ENCODE assay signal across 32 cellular contexts in genomic region chr6:99297415-99297814, GRCh38. TPM values are rescaled to one million over a fixed set of nuclear protein-coding genes. Genes with fewer than 3 reads are reported as not detected.
"Had no signal": no experiment of that assay in that cellular context is flagged by ENCODE, and none has a peak within 500 bp of the region (broad histone marks: within the 10 kb centered on the region; RNA-seq: fewer than 3 reads in every experiment).

No MANE protein-coding gene starts in this region.

- H3K27ac ChIP-seq: body of pancreas, colonic mucosa, epithelial cell of prostate, lower lobe of right lung, pancreas, prostate gland, skin epidermis, stomach, thyroid gland, upper lobe of left lung had no signal

- H3K4me3 ChIP-seq: body of pancreas, colonic mucosa, lower lobe of right lung, mucosa of descending colon, pancreas, prostate gland, skin epidermis, stomach, thyroid gland, upper lobe of left lung had no signal

- H3K36me3 ChIP-seq: colonic mucosa, lower lobe of right lung, pancreas, prostate gland, stomach, thyroid gland, upper lobe of left lung had no signal

- H3K4me1 Mint-ChIP-seq: activated B cell treated with CpG ODN at 0.5 μM for 24 hours; activated CD8-positive, alpha-beta memory T cell treated with anti-CD3 and anti-CD28 coated beads, Interleukin-2, amount 10 ng/mL, durations not matched to agents 7 days and 5 days had no signal

- H3K9me3 ChIP-seq: body of pancreas, colonic mucosa, lower lobe of right lung, mucosa of descending colon, pancreas, prostate gland, stomach, thyroid gland, upper lobe of left lung had no signal

- DNase-seq: activated B cell treated with CpG ODN at 0.5 μM for 24 hours; activated CD4-positive, alpha-beta T cell treated with anti-CD3 and anti-CD28 coated beads, Interleukin-2, amount 50 U/mL, for 1 hour; activated CD8-positive, alpha-beta memory T cell treated with anti-CD3 and anti-CD28 coated beads, Interleukin-2, amount 10 ng/mL, durations not matched to agents 7 days and 5 days; activated CD8-positive, alpha-beta T cell treated with anti-CD3 and anti-CD28 coated beads, Interleukin-2, amount 10 ng/mL, durations not matched to agents 7 days and 5 days; activated naive CD4-positive, alpha-beta T cell; activated T-cell treated with anti-CD3 and anti-CD28 coated beads, Interleukin-2, amount 50 U/mL, for 48 hours; aorta; body of pancreas; cerebellar nuclear complex; colonic mucosa; effector CD8-positive, alpha-beta T cell; hippocampal formation; kidney glomerular epithelial cell; lower lobe of right lung; mucosa of descending colon; pancreas; retina; stimulated activated CD4-positive, alpha-beta T cell treated with anti-CD3 and anti-CD28 coated beads, Interleukin-12 subunit alpha, Interleukin-12 subunit beta, amount 100 ng/mL, for 4 hours; stimulated activated CD4-positive, alpha-beta T cell treated with anti-CD3 and anti-CD28 coated beads, Interleukin-4, amount 100 ng/mL, for 1 hour; stomach; T-helper 2 cell; thyroid gland; upper lobe of left lung had no signal

- H3K9me3 Mint-ChIP-seq: activated B cell treated with CpG ODN at 0.5 μM for 24 hours; activated naive CD4-positive, alpha-beta T cell treated with anti-CD3 and anti-CD28 coated beads, Interleukin-2, amount 50 U/mL, for 72 hours; activated T-helper 2 cell treated with anti-CD3 and anti-CD28 coated beads, Interferon-gamma antibody, Interleukin-2, Interleukin-4, amounts not matched to agents 10 μg/mL and 5 μg/mL and 100 μg/mL, durations not matched to agents 14 hours and 24 hours and 36 hours; natural killer cell treated with Interleukin-12 subunit alpha and Interleukin-12 subunit beta and Interleukin-15 and Interleukin-18, amount 100 ng/mL, for 72 hours had no signal

- H3K4me3 Mint-ChIP-seq: activated B cell treated with CpG ODN at 0.5 μM for 24 hours; activated CD8-positive, alpha-beta memory T cell treated with anti-CD3 and anti-CD28 coated beads, Interleukin-2, amount 10 ng/mL, durations not matched to agents 7 days and 5 days; activated CD8-positive, alpha-beta T cell treated with anti-CD3 and anti-CD28 coated beads, Interleukin-2, amount 10 ng/mL, durations not matched to agents 7 days and 5 days; natural killer cell treated with Interleukin-12 subunit alpha and Interleukin-12 subunit beta and Interleukin-15 and Interleukin-18, amount 100 ng/mL, for 72 hours had no signal

- ATAC-seq: activated CD8-positive, alpha-beta memory T cell treated with anti-CD3 and anti-CD28 coated beads, Interleukin-2, amount 10 ng/mL, durations not matched to agents 7 days and 5 days; activated CD8-positive, alpha-beta T cell treated with anti-CD3 and anti-CD28 coated beads, Interleukin-2, amount 10 ng/mL, durations not matched to agents 7 days and 5 days; activated naive CD4-positive, alpha-beta T cell treated with anti-CD3 and anti-CD28 coated beads, Interleukin-2, amount 50 U/mL, for 72 hours; body of pancreas; left lobe of liver; lower lobe of right lung; mucosa of descending colon; pancreas; sciatic nerve had no signal

- H3K27me3 ChIP-seq: body of pancreas, colonic mucosa, pancreas, stomach, thyroid gland, upper lobe of left lung had no signal

- H3K27ac Mint-ChIP-seq: activated B cell treated with CpG ODN at 0.5 μM for 24 hours; activated CD8-positive, alpha-beta memory T cell treated with anti-CD3 and anti-CD28 coated beads, Interleukin-2, amount 10 ng/mL, durations not matched to agents 7 days and 5 days; activated CD8-positive, alpha-beta T cell treated with anti-CD3 and anti-CD28 coated beads, Interleukin-2, amount 10 ng/mL, durations not matched to agents 7 days and 5 days; activated naive CD4-positive, alpha-beta T cell treated with anti-CD3 and anti-CD28 coated beads, Interleukin-2, amount 50 U/mL, for 72 hours; activated T-helper 2 cell treated with anti-CD3 and anti-CD28 coated beads, Interferon-gamma antibody, Interleukin-2, Interleukin-4, amounts not matched to agents 10 μg/mL and 5 μg/mL and 100 μg/mL, durations not matched to agents 14 hours and 24 hours and 36 hours; natural killer cell treated with Interleukin-12 subunit alpha and Interleukin-12 subunit beta and Interleukin-15 and Interleukin-18, amount 100 ng/mL, for 72 hours had no signal

- H3K4me1 ChIP-seq: body of pancreas, colonic mucosa, lower lobe of right lung, pancreas, prostate gland, stomach, upper lobe of left lung had no signal

- H3K36me3 Mint-ChIP-seq: activated CD8-positive, alpha-beta memory T cell treated with anti-CD3 and anti-CD28 coated beads, Interleukin-2, amount 10 ng/mL, durations not matched to agents 7 days and 5 days; activated naive CD4-positive, alpha-beta T cell treated with anti-CD3 and anti-CD28 coated beads, Interleukin-2, amount 50 U/mL, for 72 hours; natural killer cell treated with Interleukin-12 subunit alpha and Interleukin-12 subunit beta and Interleukin-15 and Interleukin-18, amount 100 ng/mL, for 72 hours had no signal

RNA-seq across cellular contexts. Expression of gene FAXC, which starts 52.1 kb away (rescaled TPM):
- total RNA-seq: activated B cell treated with CpG ODN at 0.5 μM for 24 hours; activated CD8-positive, alpha-beta T cell treated with anti-CD3 and anti-CD28 coated beads, Interleukin-2, amount 10 ng/mL, durations not matched to agents 7 days and 5 days; activated naive CD4-positive, alpha-beta T cell treated with anti-CD3 and anti-CD28 coated beads, Interleukin-2, amount 50 U/mL, for 72 hours; activated T-helper 2 cell treated with anti-CD3 and anti-CD28 coated beads, Interferon-gamma antibody, Interleukin-2, Interleukin-4, amounts not matched to agents 10 μg/mL and 5 μg/mL and 100 μg/mL, durations not matched to agents 14 hours and 24 hours and 36 hours; mesenteric fat pad; natural killer cell treated with Interleukin-12 subunit alpha and Interleukin-12 subunit beta and Interleukin-15 and Interleukin-18, amount 100 ng/mL, for 72 hours had no signal
